Comparison of ENCODE assay signal across 17 cellular contexts in genomic region chr16:89133457-89134127, GRCh38. TPM values are rescaled to one million over a fixed set of nuclear protein-coding genes. Genes with fewer than 3 reads are reported as not detected.
"Had no signal": no experiment of that assay in that cellular context is flagged by ENCODE, and none has a peak within 500 bp of the region (broad histone marks: within the 10 kb centered on the region; RNA-seq: fewer than 3 reads in every experiment).

No MANE protein-coding gene starts in this region.

- H3K9ac ChIP-seq: neural progenitor cell had no signal

- ATAC-seq: activated CD4-positive, CD25-positive, alpha-beta regulatory T cell treated with anti-CD3 and anti-CD28 coated beads, Interleukin-2, amount 50 U/mL, for 24 hours; pancreas; stimulated activated memory B cell treated with anti-CD40 and anti-IgM and Interleukin-4, amounts not matched to agents 10 μg/mL and 1 μg/mL and 100 μg/mL, for 72 hours had no signal

- H3K27ac ChIP-seq: dorsolateral prefrontal cortex, esophagus muscularis mucosa, neural progenitor cell, pancreas, thyroid gland had no signal

- FAIRE-seq: astrocyte, pancreas had no signal

- H3K4me3 ChIP-seq: dorsolateral prefrontal cortex, esophagus muscularis mucosa, lung, neural progenitor cell, pancreas, thyroid gland had no signal

- H3K4me1 ChIP-seq: esophagus muscularis mucosa, neural progenitor cell, pancreas, thyroid gland had no signal

- H2AFZ ChIP-seq: neural progenitor cell had no signal

- H3K9me3 ChIP-seq: pancreas, thyroid gland had no signal

- H3K4me2 ChIP-seq: neural progenitor cell had no signal

- DNase-seq: activated CD4-positive, alpha-beta T cell treated with anti-CD3 and anti-CD28 coated beads, Interleukin-2, amount 50 U/mL, for 1 hour; activated CD8-positive, alpha-beta memory T cell treated with anti-CD3 and anti-CD28 coated beads for 24 hours; activated naive CD4-positive, alpha-beta T cell treated with anti-CD3 and anti-CD28 coated beads for 36 hours; hypothalamus; kidney glomerular epithelial cell; stimulated activated CD4-positive, alpha-beta T cell treated with anti-CD3 and anti-CD28 coated beads, Interleukin-2, amount 100 ng/mL, for 48 hours; SW 1271 had no signal

- H3K27me3 ChIP-seq: dorsolateral prefrontal cortex, esophagus muscularis mucosa, neural progenitor cell, pancreas, thyroid gland had no signal

RNA-seq across cellular contexts. Expression of gene CDH15, which starts 38.0 kb away (rescaled TPM):
- total RNA-seq: activated naive CD4-positive, alpha-beta T cell treated with anti-CD3 and anti-CD28 coated beads for 36 hours; activated T-helper 1 cell treated with anti-CD3 and anti-CD28 coated beads, Interleukin-12 subunit alpha, Interleukin-12 subunit beta, Interleukin-2, Interleukin-4 antibody, amounts not matched to agents 30 ng/mL and 10 ng/mL and 1 ng/mL, durations not matched to agents 14 hours and 24 hours and 36 hours; thyroid gland had no signal
